In the genomic region with DNA sequence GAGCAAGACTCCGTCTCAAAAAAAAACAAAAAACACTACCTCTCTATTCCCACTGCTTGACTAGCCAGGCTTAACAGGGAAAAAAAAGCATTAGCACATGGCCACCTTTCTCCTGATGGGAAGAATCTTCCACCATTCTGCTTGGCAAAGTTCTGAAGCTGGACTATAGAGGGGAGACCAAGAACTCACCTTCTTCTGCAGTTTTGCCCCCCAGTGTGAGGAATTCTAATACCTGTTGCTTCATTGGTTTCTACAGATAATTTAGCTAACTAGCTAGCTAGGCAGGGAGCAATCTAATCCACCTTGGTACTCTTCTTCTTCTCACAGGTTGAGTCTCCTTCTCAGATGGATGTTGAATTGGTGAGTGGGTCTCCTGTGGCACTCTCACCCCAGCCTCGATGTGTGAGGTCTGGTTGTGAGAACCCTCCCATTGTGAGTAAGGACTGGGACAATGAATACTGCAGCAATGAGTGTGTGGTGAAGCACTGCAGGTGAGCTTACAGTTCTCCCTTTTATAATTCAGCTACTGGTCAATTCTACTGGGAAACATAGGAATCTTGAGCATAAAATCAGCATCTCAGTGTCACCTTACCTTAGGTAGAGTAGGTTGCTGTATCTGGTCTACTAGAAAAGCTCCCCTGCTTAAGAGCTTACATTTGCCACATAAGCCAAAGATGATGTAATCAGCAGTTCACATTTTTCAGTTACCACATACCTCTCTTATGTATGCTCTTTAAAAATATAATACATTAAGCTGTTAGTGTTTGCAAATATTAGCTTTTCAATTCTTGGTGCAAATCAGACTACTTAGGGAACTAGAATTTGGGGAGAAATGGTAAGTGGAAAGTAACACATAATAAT, we compare ENCODE assay signal across 1 cellular context.
TF ChIP-seq lines count a peak whose summit lies in the region.

No MANE protein-coding gene starts in this region.

TF ChIP-seq in SK-N-SH treated with all-trans-retinoic acid at 6 μM for 48 hours, 23 proteins besides CTCF, POLR2A, EP300 and RAD21 (continued from another document):
- TF ChIP-seq, protein P1, sequence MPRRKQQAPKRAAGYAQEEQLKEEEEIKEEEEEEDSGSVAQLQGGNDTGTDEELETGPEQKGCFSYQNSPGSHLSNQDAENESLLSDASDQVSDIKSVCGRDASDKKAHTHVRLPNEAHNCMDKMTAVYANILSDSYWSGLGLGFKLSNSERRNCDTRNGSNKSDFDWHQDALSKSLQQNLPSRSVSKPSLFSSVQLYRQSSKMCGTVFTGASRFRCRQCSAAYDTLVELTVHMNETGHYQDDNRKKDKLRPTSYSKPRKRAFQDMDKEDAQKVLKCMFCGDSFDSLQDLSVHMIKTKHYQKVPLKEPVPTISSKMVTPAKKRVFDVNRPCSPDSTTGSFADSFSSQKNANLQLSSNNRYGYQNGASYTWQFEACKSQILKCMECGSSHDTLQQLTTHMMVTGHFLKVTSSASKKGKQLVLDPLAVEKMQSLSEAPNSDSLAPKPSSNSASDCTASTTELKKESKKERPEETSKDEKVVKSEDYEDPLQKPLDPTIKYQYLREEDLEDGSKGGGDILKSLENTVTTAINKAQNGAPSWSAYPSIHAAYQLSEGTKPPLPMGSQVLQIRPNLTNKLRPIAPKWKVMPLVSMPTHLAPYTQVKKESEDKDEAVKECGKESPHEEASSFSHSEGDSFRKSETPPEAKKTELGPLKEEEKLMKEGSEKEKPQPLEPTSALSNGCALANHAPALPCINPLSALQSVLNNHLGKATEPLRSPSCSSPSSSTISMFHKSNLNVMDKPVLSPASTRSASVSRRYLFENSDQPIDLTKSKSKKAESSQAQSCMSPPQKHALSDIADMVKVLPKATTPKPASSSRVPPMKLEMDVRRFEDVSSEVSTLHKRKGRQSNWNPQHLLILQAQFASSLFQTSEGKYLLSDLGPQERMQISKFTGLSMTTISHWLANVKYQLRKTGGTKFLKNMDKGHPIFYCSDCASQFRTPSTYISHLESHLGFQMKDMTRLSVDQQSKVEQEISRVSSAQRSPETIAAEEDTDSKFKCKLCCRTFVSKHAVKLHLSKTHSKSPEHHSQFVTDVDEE (CRISPR knock-in tag; IDR thresholded peaks at IDR 0.05) = no peak
- no peak for TF ChIP-seq CSDC2 (CRISPR knock-in tag; IDR thresholded peaks at IDR 0.05)
- no peak for TF ChIP-seq BACH2 (CRISPR knock-in tag; IDR thresholded peaks at IDR 0.05; ENCODE audit: borderline replicate concordance)
- no peak for TF ChIP-seq ZNF565 (CRISPR knock-in tag; conservative IDR thresholded peaks at IDR 0.05; ENCODE audit: low read depth)
- TF ChIP-seq, protein P2, sequence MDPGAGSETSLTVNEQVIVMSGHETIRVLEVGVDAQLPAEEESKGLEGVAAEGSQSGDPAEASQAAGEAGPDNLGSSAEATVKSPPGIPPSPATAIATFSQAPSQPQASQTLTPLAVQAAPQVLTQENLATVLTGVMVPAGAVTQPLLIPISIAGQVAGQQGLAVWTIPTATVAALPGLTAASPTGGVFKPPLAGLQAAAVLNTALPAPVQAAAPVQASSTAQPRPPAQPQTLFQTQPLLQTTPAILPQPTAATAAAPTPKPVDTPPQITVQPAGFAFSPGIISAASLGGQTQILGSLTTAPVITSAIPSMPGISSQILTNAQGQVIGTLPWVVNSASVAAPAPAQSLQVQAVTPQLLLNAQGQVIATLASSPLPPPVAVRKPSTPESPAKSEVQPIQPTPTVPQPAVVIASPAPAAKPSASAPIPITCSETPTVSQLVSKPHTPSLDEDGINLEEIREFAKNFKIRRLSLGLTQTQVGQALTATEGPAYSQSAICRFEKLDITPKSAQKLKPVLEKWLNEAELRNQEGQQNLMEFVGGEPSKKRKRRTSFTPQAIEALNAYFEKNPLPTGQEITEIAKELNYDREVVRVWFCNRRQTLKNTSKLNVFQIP (CRISPR knock-in tag; IDR thresholded peaks at IDR 0.05; ENCODE audit: borderline replicate concordance, low read depth) = no peak
- no peak for TF ChIP-seq ARNTL (CRISPR knock-in tag; IDR thresholded peaks at IDR 0.05; ENCODE audit: borderline replicate concordance, low read depth)
- TF ChIP-seq TCF4 (CRISPR knock-in tag; IDR thresholded peaks at IDR 0.05; ENCODE audit: borderline replicate concordance) = no peak
- TF ChIP-seq, protein P3, sequence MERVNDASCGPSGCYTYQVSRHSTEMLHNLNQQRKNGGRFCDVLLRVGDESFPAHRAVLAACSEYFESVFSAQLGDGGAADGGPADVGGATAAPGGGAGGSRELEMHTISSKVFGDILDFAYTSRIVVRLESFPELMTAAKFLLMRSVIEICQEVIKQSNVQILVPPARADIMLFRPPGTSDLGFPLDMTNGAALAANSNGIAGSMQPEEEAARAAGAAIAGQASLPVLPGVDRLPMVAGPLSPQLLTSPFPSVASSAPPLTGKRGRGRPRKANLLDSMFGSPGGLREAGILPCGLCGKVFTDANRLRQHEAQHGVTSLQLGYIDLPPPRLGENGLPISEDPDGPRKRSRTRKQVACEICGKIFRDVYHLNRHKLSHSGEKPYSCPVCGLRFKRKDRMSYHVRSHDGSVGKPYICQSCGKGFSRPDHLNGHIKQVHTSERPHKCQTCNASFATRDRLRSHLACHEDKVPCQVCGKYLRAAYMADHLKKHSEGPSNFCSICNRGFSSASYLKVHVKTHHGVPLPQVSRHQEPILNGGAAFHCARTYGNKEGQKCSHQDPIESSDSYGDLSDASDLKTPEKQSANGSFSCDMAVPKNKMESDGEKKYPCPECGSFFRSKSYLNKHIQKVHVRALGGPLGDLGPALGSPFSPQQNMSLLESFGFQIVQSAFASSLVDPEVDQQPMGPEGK (CRISPR knock-in tag; IDR thresholded peaks at IDR 0.05; ENCODE audit: borderline replicate concordance) = no peak
- TF ChIP-seq ZFP3 (CRISPR knock-in tag; IDR thresholded peaks at IDR 0.05) = no peak
- TF ChIP-seq ZNF70 (CRISPR knock-in tag; IDR thresholded peaks at IDR 0.05) = no peak
- no peak for TF ChIP-seq PPARA (CRISPR knock-in tag; IDR thresholded peaks at IDR 0.05; ENCODE audit: borderline replicate concordance)
- no peak for TF ChIP-seq RARB (CRISPR knock-in tag; IDR thresholded peaks at IDR 0.05)
- no peak for TF ChIP-seq ISL1 (CRISPR knock-in tag; IDR thresholded peaks at IDR 0.05)
- TF ChIP-seq OSR1 (CRISPR knock-in tag; IDR thresholded peaks at IDR 0.05) = no peak
- TF ChIP-seq, protein P4, sequence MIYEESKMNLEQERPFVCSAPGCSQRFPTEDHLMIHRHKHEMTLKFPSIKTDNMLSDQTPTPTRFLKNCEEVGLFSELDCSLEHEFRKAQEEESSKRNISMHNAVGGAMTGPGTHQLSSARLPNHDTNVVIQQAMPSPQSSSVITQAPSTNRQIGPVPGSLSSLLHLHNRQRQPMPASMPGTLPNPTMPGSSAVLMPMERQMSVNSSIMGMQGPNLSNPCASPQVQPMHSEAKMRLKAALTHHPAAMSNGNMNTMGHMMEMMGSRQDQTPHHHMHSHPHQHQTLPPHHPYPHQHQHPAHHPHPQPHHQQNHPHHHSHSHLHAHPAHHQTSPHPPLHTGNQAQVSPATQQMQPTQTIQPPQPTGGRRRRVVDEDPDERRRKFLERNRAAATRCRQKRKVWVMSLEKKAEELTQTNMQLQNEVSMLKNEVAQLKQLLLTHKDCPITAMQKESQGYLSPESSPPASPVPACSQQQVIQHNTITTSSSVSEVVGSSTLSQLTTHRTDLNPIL (CRISPR knock-in tag; IDR thresholded peaks at IDR 0.05; ENCODE audit: low read depth) = no peak
- no peak for TF ChIP-seq ZFP30 (CRISPR knock-in tag; IDR thresholded peaks at IDR 0.05)
- no peak for TF ChIP-seq ESRRG (CRISPR knock-in tag; IDR thresholded peaks at IDR 0.05)
